Comparison of ENCODE assay signal across 20 cellular contexts in the genomic region with DNA sequence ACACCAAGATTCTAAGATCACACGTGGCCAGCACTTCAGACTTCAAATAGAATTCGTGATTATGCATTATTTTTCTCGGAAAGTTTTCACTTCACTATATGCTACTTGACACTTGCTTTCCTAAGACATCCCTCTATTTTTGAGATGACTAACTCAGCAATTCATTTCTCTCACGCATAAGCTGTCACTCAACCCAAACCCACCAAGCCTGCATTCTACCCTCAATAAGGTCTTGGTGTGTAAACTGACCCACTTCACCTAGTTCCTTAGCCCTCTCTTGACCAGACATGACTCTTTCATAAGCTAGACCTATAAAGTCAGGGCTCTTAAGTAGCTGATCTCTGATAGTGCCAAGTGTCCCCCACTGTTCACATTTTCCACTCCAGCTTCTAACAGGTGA. TPM values are rescaled to one million over a fixed set of nuclear protein-coding genes. Genes with fewer than 3 reads are reported as not detected.
A peak's percentile ranks its signal among the peaks of the same experiment; 100 is the strongest.
DNase-seq lines count a peak whose midpoint lies in the region; ATAC-seq and TF ChIP-seq lines count a peak whose summit lies in the region.
"Had no signal": no experiment of that assay in that cellular context is flagged by ENCODE, and none has a peak within 500 bp of the region (broad histone marks: within the 10 kb centered on the region; RNA-seq: fewer than 3 reads in every experiment).

No MANE protein-coding gene starts in this region.

- POLR2A ChIA-PET in HEK293T (lab: Yijun Ruan, JAX): no interaction called here

- H3K9me3 Mint-ChIP-seq in Calu3 (ENCODE audit: low read depth, unreplicated experiment) (no peaks in the 10 kb centered on the region), chondrocyte (ENCODE audit: low read depth) (no peaks in the 10 kb centered on the region), osteocyte (ENCODE audit: unreplicated experiment) (no peaks in the 10 kb centered on the region)
- H3K9me3 Mint-ChIP-seq in activated naive CD8-positive, alpha-beta T cell treated with anti-CD3 and anti-CD28 coated beads for 36 hours: no peaks in the 10 kb centered on the region
- H3K9me3 Mint-ChIP-seq: CD4-positive, alpha-beta memory T cell; H9 had no signal

- H3K27ac Mint-ChIP-seq in Calu3 (ENCODE audit: unreplicated experiment) (peak overlapping the region; percentile 67), chondrocyte (ENCODE audit: unreplicated experiment) (peak overlapping the region; percentile 70), osteocyte (ENCODE audit: unreplicated experiment) (peak overlapping the region; percentile 90)
- H3K27ac Mint-ChIP-seq in activated naive CD8-positive, alpha-beta T cell treated with anti-CD3 and anti-CD28 coated beads for 36 hours: no peak overlapping the region

- H3K36me3 Mint-ChIP-seq in Calu3 (ENCODE audit: insufficient read depth, unreplicated experiment) (peaks cover 58% of the 10 kb centered on the region), chondrocyte (ENCODE audit: low read depth) (no peaks in the 10 kb centered on the region), osteocyte (ENCODE audit: unreplicated experiment) (no peaks in the 10 kb centered on the region)
- peaks cover 32% of the 10 kb centered on the region for H3K36me3 Mint-ChIP-seq in activated naive CD8-positive, alpha-beta T cell treated with anti-CD3 and anti-CD28 coated beads for 36 hours
- H3K36me3 Mint-ChIP-seq: CD4-positive, alpha-beta memory T cell had no signal

- ATAC-seq in GM18870 (IDR thresholded peaks at IDR 0.05; ENCODE audit: unreplicated experiment): no peak
- ATAC-seq: Panc1 had no signal

- H3K27me3 Mint-ChIP-seq in Calu3 (ENCODE audit: unreplicated experiment) (no peaks in the 10 kb centered on the region), chondrocyte (ENCODE audit: low read depth) (no peaks in the 10 kb centered on the region), osteocyte (ENCODE audit: unreplicated experiment) (no peaks in the 10 kb centered on the region)
- H3K27me3 Mint-ChIP-seq in activated naive CD8-positive, alpha-beta T cell treated with anti-CD3 and anti-CD28 coated beads for 36 hours: no peaks in the 10 kb centered on the region
- H3K27me3 Mint-ChIP-seq: CD4-positive, alpha-beta memory T cell had no signal

- H3K4me3 Mint-ChIP-seq in Calu3 (ENCODE audit: low read depth, unreplicated experiment) (peak overlapping the region; percentile 11), chondrocyte (ENCODE audit: unreplicated experiment) (no peak overlapping the region), osteocyte (ENCODE audit: unreplicated experiment) (no peak overlapping the region)
- no peak overlapping the region for H3K4me3 Mint-ChIP-seq in activated naive CD8-positive, alpha-beta T cell treated with anti-CD3 and anti-CD28 coated beads for 36 hours
- H3K4me3 Mint-ChIP-seq: CD4-positive, alpha-beta memory T cell; H9 had no signal

- intact Hi-C loops in Calu3 (cut with micrococcal nuclease; ENCODE audit: unreplicated experiment): no loop called here

- BruUV-seq in Calu3 (replicated peaks; lab: Mats Ljungman, UMichigan): no TSS peak

- TF ChIP-seq CTCF in Calu3 (IDR thresholded peaks at IDR 0.05; ENCODE audit: unreplicated experiment) (no peak), chondrocyte (IDR thresholded peaks at IDR 0.05) (no peak), osteocyte (IDR thresholded peaks at IDR 0.05) (no peak)

- CTCF ChIA-PET in Calu3 (lab: Charles Lee) (interaction anchor here (0.6 to 1.3 kb wide), 2 partner anchors 9 to 189 kb away, joined by 4 to 5 read pairs; no protein-coding TSS in a partner anchor), HEK293T (lab: Yijun Ruan, JAX) (interaction anchor here (0.6 to 1.7 kb wide), 5 partner anchors 25 to 189 kb away, joined by 3 to 6 read pairs (median 5); no protein-coding TSS in a partner anchor)

- DNase-seq in Calu3: no peak
- DNase-seq in HEK293T (ENCODE audit: extremely low spot score): no peak
- no peak for DNase-seq in chondrocyte (ENCODE audit: low spot score)
- no peak for DNase-seq in osteocyte (ENCODE audit: extremely low spot score, unreplicated experiment)
- no peak for DNase-seq in SK-N-DZ (ENCODE audit: low spot score)
- DNase-seq in activated naive CD8-positive, alpha-beta T cell treated with anti-CD3 and anti-CD28 coated beads for 36 hours: no peak
- DNase-seq: ACHN; CD4-positive, alpha-beta memory T cell; GDM1; H9; NCI-H1092; NCI-H1436 treated with DMSO at 0.1 percent for 48 hours; NCI-H1930; NCI-H510A; NCI-H748 treated with DMSO at 0.1 percent for 48 hours; SIG-M5; T-helper 1 cell had no signal

- H3K4me1 Mint-ChIP-seq in Calu3 (ENCODE audit: low read depth, unreplicated experiment) (peaks cover 62% of the 10 kb centered on the region), chondrocyte (ENCODE audit: low read depth) (peaks cover 17% of the 10 kb centered on the region), osteocyte (ENCODE audit: unreplicated experiment) (peaks cover 40% of the 10 kb centered on the region)
- H3K4me1 Mint-ChIP-seq in activated naive CD8-positive, alpha-beta T cell treated with anti-CD3 and anti-CD28 coated beads for 36 hours: peaks cover 9% of the 10 kb centered on the region

TF ChIP-seq in HEK293T, 16 proteins besides CTCF, POLR2A, EP300 and RAD21:
- no peak for TF ChIP-seq HDGF (IDR thresholded peaks at IDR 0.05; ENCODE audit: borderline replicate concordance)
- TF ChIP-seq, protein P1, sequence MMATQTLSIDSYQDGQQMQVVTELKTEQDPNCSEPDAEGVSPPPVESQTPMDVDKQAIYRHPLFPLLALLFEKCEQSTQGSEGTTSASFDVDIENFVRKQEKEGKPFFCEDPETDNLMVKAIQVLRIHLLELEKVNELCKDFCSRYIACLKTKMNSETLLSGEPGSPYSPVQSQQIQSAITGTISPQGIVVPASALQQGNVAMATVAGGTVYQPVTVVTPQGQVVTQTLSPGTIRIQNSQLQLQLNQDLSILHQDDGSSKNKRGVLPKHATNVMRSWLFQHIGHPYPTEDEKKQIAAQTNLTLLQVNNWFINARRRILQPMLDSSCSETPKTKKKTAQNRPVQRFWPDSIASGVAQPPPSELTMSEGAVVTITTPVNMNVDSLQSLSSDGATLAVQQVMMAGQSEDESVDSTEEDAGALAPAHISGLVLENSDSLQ (IDR thresholded peaks at IDR 0.05): peak; percentile 49

RNA-seq across cellular contexts. Expression of a gene that starts 11.7 kb away (rescaled TPM):
- total RNA-seq in Calu3 (2022) (27.4 and 42.5 TPM in 2 replicates), chondrocyte (3.4 to 6.1 TPM (median 5.1 TPM) in 3 replicates), osteocyte (6.3 and 6.5 TPM in 2 replicates)
- 19.5 and 22.4 TPM in 2 replicates for polyA plus RNA-seq in SK-N-DZ (2014; cell fraction: cytosol; rRNA removed)
- polyA plus RNA-seq in SK-N-DZ (2014; cell fraction: nucleus; rRNA removed): 10.6 and 23.0 TPM in 2 replicates
- 10 to 100 TPM; 24.3 to 25.8 TPM for total RNA-seq in activated naive CD8-positive, alpha-beta T cell treated with anti-CD3 and anti-CD28 coated beads for 36 hours

RNA-seq across cellular contexts. Expression of a gene that starts 31.6 kb away (rescaled TPM):
- 6.4 and 14.4 TPM in 2 replicates for total RNA-seq in Calu3 (2022)
- total RNA-seq in chondrocyte: not detected in 3 replicates
- not detected in 2 replicates for total RNA-seq in osteocyte
- not detected in 2 replicates for polyA plus RNA-seq in SK-N-DZ (2014; cell fraction: cytosol; rRNA removed)
- polyA plus RNA-seq in SK-N-DZ (2014; cell fraction: nucleus; rRNA removed): not detected in 2 replicates
- total RNA-seq in activated naive CD8-positive, alpha-beta T cell treated with anti-CD3 and anti-CD28 coated beads for 36 hours: under 1 TPM; 0.16 to 0.20 TPM
- total RNA-seq: LHCN-M2 had no signal
- polyA plus RNA-seq: CD4-positive, alpha-beta memory T cell had no signal

RNA-seq across cellular contexts. Expression of a gene that starts 31.8 kb away (rescaled TPM):
- 10.1 and 13.6 TPM in 2 replicates for total RNA-seq in Calu3 (2022)
- total RNA-seq in chondrocyte: not detected in 3 replicates
- total RNA-seq in osteocyte: not detected in 2 replicates
- not detected in 2 replicates for polyA plus RNA-seq in SK-N-DZ (2014; cell fraction: cytosol; rRNA removed)
- polyA plus RNA-seq in SK-N-DZ (2014; cell fraction: nucleus; rRNA removed): not detected in 2 replicates
- total RNA-seq in activated naive CD8-positive, alpha-beta T cell treated with anti-CD3 and anti-CD28 coated beads for 36 hours: not detected
- total RNA-seq: CD4-positive, alpha-beta memory T cell; H9; LHCN-M2 had no signal
- polyA plus RNA-seq: CD4-positive, alpha-beta memory T cell had no signal

Comparison
In these comparisons a context has a peak if more than half of its experiments do, and no peak if none do; other contexts are left out.
1. RNA of a gene that starts 31.8 kb away (total RNA-seq): 10.1 to 13.6 TPM in Calu3; not detected in activated naive CD8-positive, alpha-beta T cell treated with anti-CD3 and anti-CD28 coated beads for 36 hours, not detected in chondrocyte and not detected in osteocyte; every median in the first group is over 10 times any median in the second.